11 cellular contexts compared by ENCODE assay signal in genomic region chr6:35717449-35718353, GRCh38. TPM values are rescaled to one million over a fixed set of nuclear protein-coding genes. Genes with fewer than 3 reads are reported as not detected.
DNase-seq lines count a peak whose midpoint lies in the region; ATAC-seq and TF ChIP-seq lines count a peak whose summit lies in the region.
"Had no signal": no experiment of that assay in that cellular context is flagged by ENCODE, and none has a peak within 500 bp of the region (broad histone marks: within the 10 kb centered on the region; RNA-seq: fewer than 3 reads in every experiment).

No MANE protein-coding gene starts in this region.

- H4K91ac ChIP-seq in neuronal stem cell (ENCODE audit: low read depth, low read length, poor library complexity): peak overlapping the region; percentile 34

- peak overlapping the region; percentile 82 for H3K9ac ChIP-seq in Loucy (ENCODE audit: low read depth, low read length, poor library complexity, severe bottlenecking)
- peak overlapping the region; percentile 83 for H3K9ac ChIP-seq in neuronal stem cell (ENCODE audit: low read depth, low read length, poor library complexity)

- H3K36me3 ChIP-seq in DOHH2 (ENCODE audit: control insufficient read depth, low read length): no peaks in the 10 kb centered on the region
- H3K36me3 ChIP-seq in Loucy (ENCODE audit: insufficient read depth, low read length): no peaks in the 10 kb centered on the region
- H3K36me3 ChIP-seq in neuronal stem cell (replicated peaks in 1 of 2; ENCODE audit: control insufficient read depth in 2 of 2, insufficient read depth in 2 of 2, low read length in 2 of 2): no peaks in the 10 kb centered on the region

- H2BK15ac ChIP-seq in neuronal stem cell (ENCODE audit: low read length): peak overlapping the region; percentile 99

- peak overlapping the region; percentile 97 for H3K4ac ChIP-seq in neuronal stem cell (ENCODE audit: low read length)

- H3K4me2 ChIP-seq in DOHH2 (ENCODE audit: low read length): peak overlapping the region; percentile 91
- H3K4me2 ChIP-seq in Loucy (ENCODE audit: low read depth, low read length, poor library complexity, severe bottlenecking): peak overlapping the region; percentile 78
- no peak overlapping the region for H3K4me2 ChIP-seq in neuronal stem cell (ENCODE audit: insufficient read depth, low read length, poor library complexity, severe bottlenecking)

- H3K18ac ChIP-seq in neuronal stem cell (ENCODE audit: low read length): peak overlapping the region; percentile 82

- no peak overlapping the region for H4K8ac ChIP-seq in neuronal stem cell (ENCODE audit: low read depth, low read length)

- ATAC-seq in HG02759 (IDR thresholded peaks at IDR 0.05; ENCODE audit: unreplicated experiment): no peak
- ATAC-seq in GM21390 (IDR thresholded peaks at IDR 0.05; ENCODE audit: unreplicated experiment): no peak
- ATAC-seq: left ventricle myocardium superior had no signal

- peak overlapping the region; percentile 91 for H3K14ac ChIP-seq in neuronal stem cell (ENCODE audit: low read length)

- H3K27me3 ChIP-seq in DOHH2 (ENCODE audit: control insufficient read depth, low read length) (no peaks in the 10 kb centered on the region), Loucy (ENCODE audit: insufficient read depth, low read length, poor library complexity, severe bottlenecking) (no peaks in the 10 kb centered on the region), neuronal stem cell (ENCODE audit: control insufficient read depth in 3 of 3, insufficient read depth in 3 of 3, low read depth in 1 of 3, low read length in 3 of 3) (no peaks in the 10 kb centered on the region)

- H2BK12ac ChIP-seq in neuronal stem cell (ENCODE audit: low read length): peak overlapping the region; percentile 98

- H3K4me3 ChIP-seq in DOHH2 (ENCODE audit: low read length) (peak overlapping the region; percentile 72), Loucy (ENCODE audit: low read length, poor library complexity, severe bottlenecking) (peak overlapping the region; percentile 67), neuronal stem cell (ENCODE audit: low read length in 2 of 2) (peak overlapping the region in 1 of 2 donors; percentile 42)

- H3K79me1 ChIP-seq in neuronal stem cell (ENCODE audit: low read depth, low read length): no peaks in the 10 kb centered on the region

- no peak for DNase-seq in caudate nucleus (lab: John Stamatoyannopoulos, UW)
- DNase-seq in neuronal stem cell (ENCODE audit: low spot score): no peak
- DNase-seq in AG20443 (ENCODE audit: low spot score): no peak
- no peak for DNase-seq in posterior vena cava (ENCODE audit: low spot score)
- DNase-seq: left ventricle myocardium superior, NCI-H526 had no signal

- H3K27ac ChIP-seq in DOHH2 (ENCODE audit: low read depth, low read length): peak overlapping the region; percentile 82
- H3K27ac ChIP-seq in caudate nucleus (ENCODE audit: low read depth, low read length): peak overlapping the region; percentile 14
- no peak overlapping the region for H3K27ac ChIP-seq in neuronal stem cell (replicated peaks; ENCODE audit: low read length)

- intact Hi-C loops in posterior vena cava (cut with DNase I): no loop called here

- no peak overlapping the region for H2BK120ac ChIP-seq in neuronal stem cell (ENCODE audit: low read depth, low read length)

- peak overlapping the region; percentile 35 for H2BK5ac ChIP-seq in neuronal stem cell (ENCODE audit: low read length)

- H3K9me3 ChIP-seq in DOHH2 (ENCODE audit: control insufficient read depth, insufficient read depth, low read length) (no peaks in the 10 kb centered on the region), Loucy (ENCODE audit: insufficient read depth, low read depth, low read length) (no peaks in the 10 kb centered on the region), neuronal stem cell (replicated peaks in 1 of 2; ENCODE audit: control insufficient read depth in 2 of 2, insufficient read depth in 1 of 2, low read depth in 1 of 2, low read length in 2 of 2) (no peaks in the 10 kb centered on the region)

- H2AFZ ChIP-seq in Loucy (ENCODE audit: low read length): no peak overlapping the region
- H2AFZ ChIP-seq in neuronal stem cell (ENCODE audit: low read length): peak overlapping the region; percentile 89

- peak overlapping the region; percentile 68 for H3K23ac ChIP-seq in neuronal stem cell (ENCODE audit: low read depth, low read length, poor library complexity)

- WGBS in neuronal stem cell (ENCODE audit: extremely low coverage in 2 of 2, insufficient read length in 2 of 2, insufficient replicate concordance in 1 of 2), 2 donors: no CpG with 5 or more reads among the region's 19 CpGs

- TF ChIP-seq CTCF in DOHH2 (IDR thresholded peaks at IDR 0.05; ENCODE audit: low read depth, low read length, poor library complexity, severe bottlenecking): no peak
- no peak for TF ChIP-seq CTCF in Loucy (conservative IDR thresholded peaks at IDR 0.05; ENCODE audit: low read length)

- peaks cover 12% of the 10 kb centered on the region for H3F3A ChIP-seq in DOHH2 (ENCODE audit: control insufficient read depth, insufficient read depth)
- peaks cover 20% of the 10 kb centered on the region for H3F3A ChIP-seq in Loucy (ENCODE audit: low read depth)

- peak overlapping the region; percentile 78 for H2AK5ac ChIP-seq in neuronal stem cell (ENCODE audit: low read depth, low read length)

- no peaks in the 10 kb centered on the region for H3K79me2 ChIP-seq in DOHH2 (ENCODE audit: control insufficient read depth, low read length)
- H3K79me2 ChIP-seq in Loucy (ENCODE audit: insufficient read depth, low read length): no peaks in the 10 kb centered on the region

- H3K4me1 ChIP-seq in DOHH2 (ENCODE audit: control insufficient read depth, low read length) (peaks cover 65% of the 10 kb centered on the region), Loucy (ENCODE audit: insufficient read depth, low read length, poor library complexity, severe bottlenecking) (peaks cover 75% of the 10 kb centered on the region), neuronal stem cell (ENCODE audit: control insufficient read depth in 2 of 2, insufficient read depth in 1 of 2, low read depth in 1 of 2, low read length in 2 of 2) (peaks cover 22 to 31% of the 10 kb centered on the region in 2 donors)

- H4K20me1 ChIP-seq in DOHH2 (ENCODE audit: control insufficient read depth, insufficient read depth, low read depth, low read length) (no peaks in the 10 kb centered on the region), Loucy (ENCODE audit: insufficient read depth, low read length, poor library complexity, severe bottlenecking) (no peaks in the 10 kb centered on the region)

- no peaks in the 10 kb centered on the region for H3K9me2 ChIP-seq in DOHH2 (replicated peaks; ENCODE audit: control insufficient read depth, low read length)
- H3K9me2 ChIP-seq in Loucy (replicated peaks; ENCODE audit: low read depth, low read length): no peaks in the 10 kb centered on the region

RNA-seq across cellular contexts. Expression of gene ARMC12, which starts 19.1 kb away (rescaled TPM):
- 1.7 TPM for polyA plus RNA-seq in neuronal stem cell (2013, experiment 1 of 2)
- polyA plus RNA-seq in neuronal stem cell (2013, experiment 2 of 2): 2.0 TPM
- 1 to 10 TPM in 1 of 2 donors, under 1 TPM in 1; 0.57 to 1.1 TPM for total RNA-seq in posterior vena cava
- total RNA-seq: left ventricle myocardium superior had no signal

RNA-seq across cellular contexts. Expression of gene FKBP5, which starts 29.0 kb away (rescaled TPM):
- polyA plus RNA-seq in neuronal stem cell (2013, experiment 1 of 2): 30.2 TPM
- polyA plus RNA-seq in neuronal stem cell (2013, experiment 2 of 2): 30.5 TPM
- total RNA-seq in posterior vena cava: 100 to 1,000 TPM in 1 of 2 donors, 10 to 100 TPM in 1; 83.1 to 193 TPM

RNA-seq across cellular contexts. Expression of gene CLPSL2, which starts 58.7 kb away (rescaled TPM):
- 4.3 TPM for polyA plus RNA-seq in neuronal stem cell (2013, experiment 1 of 2)
- 5.3 TPM for polyA plus RNA-seq in neuronal stem cell (2013, experiment 2 of 2)
- total RNA-seq in posterior vena cava: not detected
- total RNA-seq: left ventricle myocardium superior, skeletal muscle tissue had no signal
